ENCODE assay signal across 23 cellular contexts in genomic region chr14:96902004-96902403, GRCh38.
"Had no signal": no experiment of that assay in that cellular context is flagged by ENCODE, and none has a peak within 500 bp of the region (broad histone marks: within the 10 kb centered on the region; RNA-seq: fewer than 3 reads in every experiment).

No MANE protein-coding gene starts in this region.

- H3K27ac ChIP-seq: dorsolateral prefrontal cortex, left ventricle myocardium inferior, prostate gland, right atrium auricular region, suprapubic skin had no signal

- H3K4me3 ChIP-seq: dorsolateral prefrontal cortex, left ventricle myocardium inferior, prostate gland, right atrium auricular region, suprapubic skin, transverse colon had no signal

- H3K4me1 Mint-ChIP-seq: activated CD4-positive, alpha-beta memory T cell treated with anti-CD3 and anti-CD28 coated beads, Interleukin-2, amount 10 ng/mL, durations not matched to agents 7 days and 5 days; activated CD4-positive, alpha-beta T cell treated with anti-CD3 and anti-CD28 coated beads for 36 hours; activated naive CD8-positive, alpha-beta T cell treated with anti-CD3 and anti-CD28 coated beads, Interleukin-2, amount 10 ng/mL, durations not matched to agents 7 days and 5 days; activated T-helper 17 cell treated with anti-CD3 and anti-CD28 coated beads, Interleukin-2, amount 50 U/mL, for 72 hours had no signal

- H3K36me3 ChIP-seq: left ventricle myocardium inferior, prostate gland, right atrium auricular region, suprapubic skin, transverse colon had no signal

- H3K27me3 Mint-ChIP-seq: activated CD4-positive, alpha-beta memory T cell treated with anti-CD3 and anti-CD28 coated beads, Interleukin-2, amount 10 ng/mL, durations not matched to agents 7 days and 5 days; activated CD4-positive, alpha-beta T cell treated with anti-CD3 and anti-CD28 coated beads for 36 hours; activated naive CD8-positive, alpha-beta T cell treated with anti-CD3 and anti-CD28 coated beads, Interleukin-2, amount 10 ng/mL, durations not matched to agents 7 days and 5 days; activated T-helper 17 cell treated with anti-CD3 and anti-CD28 coated beads, Interleukin-2, amount 50 U/mL, for 72 hours; brain; memory B cell; stimulated activated naive CD8-positive, alpha-beta T cell treated with anti-CD3 and anti-CD28 coated beads, Interleukin-15, Interleukin-2, amounts not matched to agents 100 ng/mL and 50 ng/mL, for 24 hours had no signal

- FAIRE-seq: colon, TTC549 had no signal

- H3K27me3 ChIP-seq: dorsolateral prefrontal cortex, right atrium auricular region, suprapubic skin, transverse colon had no signal

- ATAC-seq: activated CD4-positive, alpha-beta T cell treated with anti-CD3 and anti-CD28 coated beads for 36 hours; activated T-helper 17 cell treated with anti-CD3 and anti-CD28 coated beads, Interleukin-2, amount 50 U/mL, for 72 hours had no signal

- H3K9me3 ChIP-seq: left ventricle myocardium inferior, prostate gland, right atrium auricular region, suprapubic skin, transverse colon had no signal

- H3K9me3 Mint-ChIP-seq: activated CD4-positive, alpha-beta memory T cell treated with anti-CD3 and anti-CD28 coated beads, Interleukin-2, amount 10 ng/mL, durations not matched to agents 7 days and 5 days; activated T-helper 17 cell treated with anti-CD3 and anti-CD28 coated beads, Interleukin-2, amount 50 U/mL, for 72 hours; brain; memory B cell; stimulated activated naive CD8-positive, alpha-beta T cell treated with anti-CD3 and anti-CD28 coated beads, Interleukin-15, Interleukin-2, amounts not matched to agents 100 ng/mL and 50 ng/mL, for 24 hours had no signal

- H3K4me1 ChIP-seq: left ventricle myocardium inferior, prostate gland, right atrium auricular region, suprapubic skin had no signal

- DNase-seq: activated CD4-positive, alpha-beta memory T cell treated with anti-CD3 and anti-CD28 coated beads, Interleukin-2, amount 10 ng/mL, durations not matched to agents 7 days and 5 days; activated CD4-positive, alpha-beta T cell treated with anti-CD3 and anti-CD28 coated beads for 36 hours; activated naive CD4-positive, alpha-beta T cell treated with Interleukin-2 at 50 U/mL for 16 hours; activated naive CD8-positive, alpha-beta T cell treated with anti-CD3 and anti-CD28 coated beads, Interleukin-2, amount 10 ng/mL, durations not matched to agents 7 days and 5 days; activated T-cell treated with anti-CD3 and anti-CD28 coated beads, Interleukin-2, amount 50 U/mL, for 1 hour; central memory CD4-positive, alpha-beta T cell; dorsolateral prefrontal cortex; foreskin melanocyte; glutamatergic neuron; hypothalamus; kidney glomerular epithelial cell; left ventricle myocardium inferior; stimulated activated CD4-positive, alpha-beta T cell treated with anti-CD3 and anti-CD28 coated beads, Interleukin-2, amount 100 ng/mL, for 24 hours had no signal

- H3K4me3 Mint-ChIP-seq: activated CD4-positive, alpha-beta memory T cell treated with anti-CD3 and anti-CD28 coated beads, Interleukin-2, amount 10 ng/mL, durations not matched to agents 7 days and 5 days; activated CD4-positive, alpha-beta T cell treated with anti-CD3 and anti-CD28 coated beads for 36 hours; activated naive CD8-positive, alpha-beta T cell treated with anti-CD3 and anti-CD28 coated beads, Interleukin-2, amount 10 ng/mL, durations not matched to agents 7 days and 5 days; activated T-helper 17 cell treated with anti-CD3 and anti-CD28 coated beads, Interleukin-2, amount 50 U/mL, for 72 hours; brain; memory B cell; stimulated activated naive CD8-positive, alpha-beta T cell treated with anti-CD3 and anti-CD28 coated beads, Interleukin-15, Interleukin-2, amounts not matched to agents 100 ng/mL and 50 ng/mL, for 24 hours had no signal

- H3K27ac Mint-ChIP-seq: activated CD4-positive, alpha-beta memory T cell treated with anti-CD3 and anti-CD28 coated beads, Interleukin-2, amount 10 ng/mL, durations not matched to agents 7 days and 5 days; activated CD4-positive, alpha-beta T cell treated with anti-CD3 and anti-CD28 coated beads for 36 hours; activated naive CD8-positive, alpha-beta T cell treated with anti-CD3 and anti-CD28 coated beads, Interleukin-2, amount 10 ng/mL, durations not matched to agents 7 days and 5 days; activated T-helper 17 cell treated with anti-CD3 and anti-CD28 coated beads, Interleukin-2, amount 50 U/mL, for 72 hours; brain; memory B cell; stimulated activated naive CD8-positive, alpha-beta T cell treated with anti-CD3 and anti-CD28 coated beads, Interleukin-15, Interleukin-2, amounts not matched to agents 100 ng/mL and 50 ng/mL, for 24 hours had no signal

- H3K36me3 Mint-ChIP-seq: activated naive CD8-positive, alpha-beta T cell treated with anti-CD3 and anti-CD28 coated beads, Interleukin-2, amount 10 ng/mL, durations not matched to agents 7 days and 5 days; brain had no signal
